Comparison of ENCODE assay signal across 31 cellular contexts in genomic region chr9:120997502-120997901, GRCh38.
"Had no signal": no experiment of that assay in that cellular context is flagged by ENCODE, and none has a peak within 500 bp of the region (broad histone marks: within the 10 kb centered on the region; RNA-seq: fewer than 3 reads in every experiment).

No MANE protein-coding gene starts in this region.

- H3K27ac Mint-ChIP-seq: activated CD4-positive, alpha-beta memory T cell treated with anti-CD3 and anti-CD28 coated beads for 36 hours; activated CD4-positive, alpha-beta T cell treated with anti-CD3 and anti-CD28 coated beads for 36 hours; activated CD4-positive, alpha-beta T cell treated with anti-CD3 and anti-CD28 coated beads, Interleukin-2, amount 10 ng/mL, durations not matched to agents 24 days and 14 days; activated CD8-positive, alpha-beta memory T cell treated with anti-CD3 and anti-CD28 coated beads, Interleukin-2, amount 10 ng/mL, durations not matched to agents 7 days and 5 days; activated CD8-positive, alpha-beta T cell treated with anti-CD3 and anti-CD28 coated beads, Interleukin-2, amount 10 ng/mL, durations not matched to agents 7 days and 5 days; activated naive CD4-positive, alpha-beta T cell treated with anti-CD3 and anti-CD28 coated beads for 36 hours; activated naive CD4-positive, alpha-beta T cell treated with anti-CD3 and anti-CD28 coated beads, Interleukin-2, amount 50 U/mL, for 24 hours; activated naive CD8-positive, alpha-beta T cell treated with anti-CD3 and anti-CD28 coated beads for 36 hours; activated naive CD8-positive, alpha-beta T cell treated with anti-CD3 and anti-CD28 coated beads, Interleukin-2, amount 50 U/mL, for 24 hours; activated T-helper 1 cell treated with anti-CD3 and anti-CD28 coated beads, Interleukin-12 subunit alpha, Interleukin-12 subunit beta, Interleukin-2, Interleukin-4 antibody, amounts not matched to agents 30 ng/mL and 10 ng/mL and 1 ng/mL, durations not matched to agents 14 hours and 24 hours and 36 hours; activated T-helper 2 cell treated with anti-CD3 and anti-CD28 coated beads, Interferon-gamma antibody, Interleukin-2, Interleukin-4, amounts not matched to agents 10 μg/mL and 5 μg/mL and 100 μg/mL, durations not matched to agents 14 hours and 24 hours and 36 hours; T-cell had no signal

- H3K27me3 ChIP-seq: adrenal gland, body of pancreas, colonic mucosa, esophagus squamous epithelium, gastroesophageal sphincter had no signal

- FAIRE-seq: endometrium had no signal

- H3K4me1 ChIP-seq: adrenal gland, body of pancreas, colonic mucosa, esophagus squamous epithelium, gastroesophageal sphincter had no signal

- H3K4me1 Mint-ChIP-seq: activated CD4-positive, alpha-beta T cell treated with anti-CD3 and anti-CD28 coated beads for 36 hours; activated CD4-positive, alpha-beta T cell treated with anti-CD3 and anti-CD28 coated beads, Interleukin-2, amount 10 ng/mL, durations not matched to agents 24 days and 14 days; activated CD8-positive, alpha-beta memory T cell treated with anti-CD3 and anti-CD28 coated beads, Interleukin-2, amount 10 ng/mL, durations not matched to agents 7 days and 5 days; activated naive CD4-positive, alpha-beta T cell treated with anti-CD3 and anti-CD28 coated beads, Interleukin-2, amount 50 U/mL, for 24 hours; activated naive CD8-positive, alpha-beta T cell treated with anti-CD3 and anti-CD28 coated beads for 36 hours; activated naive CD8-positive, alpha-beta T cell treated with anti-CD3 and anti-CD28 coated beads, Interleukin-2, amount 50 U/mL, for 24 hours; T-cell had no signal

- H3K27ac ChIP-seq: adrenal gland, body of pancreas, colonic mucosa, epithelial cell of prostate, esophagus squamous epithelium, gastroesophageal sphincter had no signal

- H3K27me3 Mint-ChIP-seq: activated CD4-positive, alpha-beta memory T cell treated with anti-CD3 and anti-CD28 coated beads for 36 hours; activated CD4-positive, alpha-beta T cell treated with anti-CD3 and anti-CD28 coated beads for 36 hours; activated CD8-positive, alpha-beta memory T cell treated with anti-CD3 and anti-CD28 coated beads, Interleukin-2, amount 10 ng/mL, durations not matched to agents 7 days and 5 days; activated naive CD4-positive, alpha-beta T cell treated with anti-CD3 and anti-CD28 coated beads, Interleukin-2, amount 50 U/mL, for 24 hours; activated naive CD8-positive, alpha-beta T cell treated with anti-CD3 and anti-CD28 coated beads for 36 hours; activated naive CD8-positive, alpha-beta T cell treated with anti-CD3 and anti-CD28 coated beads, Interleukin-2, amount 50 U/mL, for 24 hours; T-cell had no signal

- H3K36me3 ChIP-seq: adrenal gland, colonic mucosa, esophagus squamous epithelium had no signal

- H3K4me3 ChIP-seq: adrenal gland, body of pancreas, colonic mucosa, esophagus squamous epithelium, gastroesophageal sphincter had no signal

- ATAC-seq: activated CD4-positive, alpha-beta T cell treated with anti-CD3 and anti-CD28 coated beads for 36 hours; activated CD8-positive, alpha-beta memory T cell treated with anti-CD3 and anti-CD28 coated beads, Interleukin-2, amount 10 ng/mL, durations not matched to agents 7 days and 5 days; activated CD8-positive, alpha-beta T cell treated with anti-CD3 and anti-CD28 coated beads, Interleukin-2, amount 10 ng/mL, durations not matched to agents 7 days and 5 days; activated naive CD8-positive, alpha-beta T cell treated with anti-CD3 and anti-CD28 coated beads, Interleukin-2, amount 50 U/mL, for 24 hours; body of pancreas; gastroesophageal sphincter; T-cell had no signal

- H3K4me3 Mint-ChIP-seq: activated CD4-positive, alpha-beta memory T cell treated with anti-CD3 and anti-CD28 coated beads for 36 hours; activated CD4-positive, alpha-beta T cell treated with anti-CD3 and anti-CD28 coated beads for 36 hours; activated CD4-positive, alpha-beta T cell treated with anti-CD3 and anti-CD28 coated beads, Interleukin-2, amount 10 ng/mL, durations not matched to agents 24 days and 14 days; activated CD8-positive, alpha-beta memory T cell treated with anti-CD3 and anti-CD28 coated beads, Interleukin-2, amount 10 ng/mL, durations not matched to agents 7 days and 5 days; activated CD8-positive, alpha-beta T cell treated with anti-CD3 and anti-CD28 coated beads, Interleukin-2, amount 10 ng/mL, durations not matched to agents 7 days and 5 days; activated naive CD4-positive, alpha-beta T cell treated with anti-CD3 and anti-CD28 coated beads for 36 hours; activated naive CD4-positive, alpha-beta T cell treated with anti-CD3 and anti-CD28 coated beads, Interleukin-2, amount 50 U/mL, for 24 hours; activated naive CD8-positive, alpha-beta T cell treated with anti-CD3 and anti-CD28 coated beads for 36 hours; activated naive CD8-positive, alpha-beta T cell treated with anti-CD3 and anti-CD28 coated beads, Interleukin-2, amount 50 U/mL, for 24 hours; activated T-helper 1 cell treated with anti-CD3 and anti-CD28 coated beads, Interleukin-12 subunit alpha, Interleukin-12 subunit beta, Interleukin-2, Interleukin-4 antibody, amounts not matched to agents 30 ng/mL and 10 ng/mL and 1 ng/mL, durations not matched to agents 14 hours and 24 hours and 36 hours; T-cell had no signal

- H3K9me3 Mint-ChIP-seq: activated CD4-positive, alpha-beta memory T cell treated with anti-CD3 and anti-CD28 coated beads for 36 hours; activated CD4-positive, alpha-beta T cell treated with anti-CD3 and anti-CD28 coated beads, Interleukin-2, amount 10 ng/mL, durations not matched to agents 24 days and 14 days; activated naive CD4-positive, alpha-beta T cell treated with anti-CD3 and anti-CD28 coated beads for 36 hours; activated naive CD4-positive, alpha-beta T cell treated with anti-CD3 and anti-CD28 coated beads, Interleukin-2, amount 50 U/mL, for 24 hours; activated naive CD8-positive, alpha-beta T cell treated with anti-CD3 and anti-CD28 coated beads, Interleukin-2, amount 50 U/mL, for 24 hours; activated T-helper 1 cell treated with anti-CD3 and anti-CD28 coated beads, Interleukin-12 subunit alpha, Interleukin-12 subunit beta, Interleukin-2, Interleukin-4 antibody, amounts not matched to agents 30 ng/mL and 10 ng/mL and 1 ng/mL, durations not matched to agents 14 hours and 24 hours and 36 hours; activated T-helper 2 cell treated with anti-CD3 and anti-CD28 coated beads, Interferon-gamma antibody, Interleukin-2, Interleukin-4, amounts not matched to agents 10 μg/mL and 5 μg/mL and 100 μg/mL, durations not matched to agents 14 hours and 24 hours and 36 hours; T-cell had no signal

- H3K36me3 Mint-ChIP-seq: activated CD4-positive, alpha-beta memory T cell treated with anti-CD3 and anti-CD28 coated beads for 36 hours; activated CD8-positive, alpha-beta memory T cell treated with anti-CD3 and anti-CD28 coated beads, Interleukin-2, amount 10 ng/mL, durations not matched to agents 7 days and 5 days; activated naive CD4-positive, alpha-beta T cell treated with anti-CD3 and anti-CD28 coated beads, Interleukin-2, amount 50 U/mL, for 24 hours; activated naive CD8-positive, alpha-beta T cell treated with anti-CD3 and anti-CD28 coated beads for 36 hours; T-cell had no signal

- DNase-seq: activated CD4-positive, alpha-beta memory T cell treated with anti-CD3 and anti-CD28 coated beads for 36 hours; activated CD4-positive, alpha-beta T cell treated with anti-CD3 and anti-CD28 coated beads for 36 hours; activated CD4-positive, alpha-beta T cell treated with anti-CD3 and anti-CD28 coated beads, Interleukin-2, amount 10 ng/mL, durations not matched to agents 24 days and 14 days; activated CD4-positive, CD25-positive, alpha-beta regulatory T cell; activated CD4-positive, CD25-positive, alpha-beta regulatory T cell treated with anti-CD3 and anti-CD28 coated beads, Interleukin-2, amount 50 U/mL, for 72 hours; activated CD8-positive, alpha-beta memory T cell treated with anti-CD3 and anti-CD28 coated beads, Interleukin-2, amount 10 ng/mL, durations not matched to agents 7 days and 5 days; activated CD8-positive, alpha-beta memory T cell treated with anti-CD3 and anti-CD28 coated beads, Interleukin-2, amount 50 U/mL, for 4 hours; activated CD8-positive, alpha-beta T cell treated with anti-CD3 and anti-CD28 coated beads, Interleukin-2, amount 10 ng/mL, durations not matched to agents 7 days and 5 days; activated effector memory CD4-positive, alpha-beta T cell treated with anti-CD3 and anti-CD28 coated beads, Interleukin-2, amount 50 U/mL, for 16 hours; activated naive CD4-positive, alpha-beta T cell treated with anti-CD3 and anti-CD28 coated beads for 36 hours; activated naive CD8-positive, alpha-beta T cell treated with anti-CD3 and anti-CD28 coated beads for 36 hours; activated naive CD8-positive, alpha-beta T cell treated with anti-CD3 and anti-CD28 coated beads, Interleukin-2, amount 50 U/mL, for 24 hours; activated T-cell treated with anti-CD3 and anti-CD28 coated beads, Interleukin-2, amount 50 U/mL, for 1 hour; activated T-cell treated with anti-CD3 and anti-CD28 coated beads, Interleukin-2, amount 50 U/mL, for 48 hours; adrenal gland; amygdala; aorta; body of pancreas; caudate nucleus; colonic mucosa; effector CD8-positive, alpha-beta T cell; esophagus squamous epithelium; foreskin melanocyte; T-cell; T-helper 2 cell had no signal

- H3K9me3 ChIP-seq: adrenal gland, body of pancreas, colonic mucosa, esophagus squamous epithelium, gastroesophageal sphincter had no signal
